In genomic region chr9:136666364-136667216, GRCh38 we compare ENCODE assay signal across 8 cellular contexts. TPM values are rescaled to one million over a fixed set of nuclear protein-coding genes. Genes with fewer than 3 reads are reported as not detected.
A peak's percentile ranks its signal among the peaks of the same experiment; 100 is the strongest.
DNase-seq lines count a peak whose midpoint lies in the region; ATAC-seq and TF ChIP-seq lines count a peak whose summit lies in the region.

No MANE protein-coding gene starts in this region.

- H3K27me3 ChIP-seq in KMS-11 (ENCODE audit: insufficient read depth, low read depth) = peaks cover 73% of the 10 kb centered on the region
- peaks cover 5% of the 10 kb centered on the region in 2 donors for H3K27me3 ChIP-seq in naive thymus-derived CD4-positive, alpha-beta T cell (ENCODE audit: control insufficient read depth in 2 of 2, insufficient read depth in 2 of 2, low read length in 2 of 2)

- no peaks in the 10 kb centered on the region for H3K79me2 ChIP-seq in KMS-11 (ENCODE audit: insufficient read depth, low read depth)

- in situ Hi-C loops in G401 (cut with HindIII; ENCODE audit: low sequenced_read_pairs) = no loop called here

- intact Hi-C loops in naive thymus-derived CD4-positive, alpha-beta T cell (cut with micrococcal nuclease) = no loop called here

- no peak for TF ChIP-seq CTCF in KMS-11 (conservative IDR thresholded peaks at IDR 0.05; ENCODE audit: low read depth, low read length)
- TF ChIP-seq CTCF in coronary artery (IDR thresholded peaks at IDR 0.05) = no peak
- no peak for TF ChIP-seq CTCF in foreskin fibroblast (IDR thresholded peaks at IDR 0.05; ENCODE audit: low read depth, low read length)

- no peaks in the 10 kb centered on the region for H3K9me3 Mint-ChIP-seq in naive thymus-derived CD4-positive, alpha-beta T cell

- no peaks in the 10 kb centered on the region for H3K36me3 Mint-ChIP-seq in naive thymus-derived CD4-positive, alpha-beta T cell

- H3K4me3 Mint-ChIP-seq in naive thymus-derived CD4-positive, alpha-beta T cell = peak overlapping the region in 8 of 10 donors; percentile 30 to 73 (median 54)

- no peak overlapping the region for H3K27ac Mint-ChIP-seq in naive thymus-derived CD4-positive, alpha-beta T cell

- POLR2A ChIA-PET in naive thymus-derived CD4-positive, alpha-beta T cell (lab: Charles Lee) = no interaction called here

- no peaks in the 10 kb centered on the region for H4K20me1 ChIP-seq in KMS-11 (ENCODE audit: insufficient read depth)

- peaks cover 0 to 14% (median 8%) of the 10 kb centered on the region in 5 donors for H3K27me3 Mint-ChIP-seq in naive thymus-derived CD4-positive, alpha-beta T cell

- no peak overlapping the region for H3K9ac ChIP-seq in KMS-11

- no peak overlapping the region for H3K4me3 ChIP-seq in KMS-11 (IDR thresholded peaks at IDR 0.05; ENCODE audit: insufficient read depth, low read depth, low read length)
- H3K4me3 ChIP-seq in coronary artery = peak overlapping the region; percentile 76
- no peak overlapping the region for H3K4me3 ChIP-seq in naive thymus-derived CD4-positive, alpha-beta T cell (ENCODE audit: low read length)
- no peak overlapping the region for H3K4me3 ChIP-seq in foreskin fibroblast (ENCODE audit: low read depth in 1 of 2, low read length in 2 of 2)

- no peak overlapping the region for H3K27ac ChIP-seq in KMS-11
- peak overlapping the region in 1 of 2 donors; percentile 72 for H3K27ac ChIP-seq in coronary artery
- H3K27ac ChIP-seq in naive thymus-derived CD4-positive, alpha-beta T cell (ENCODE audit: low read depth, low read length) = no peak overlapping the region

- no peaks in the 10 kb centered on the region for H3K36me3 ChIP-seq in KMS-11 (ENCODE audit: insufficient read depth)
- no peaks in the 10 kb centered on the region for H3K36me3 ChIP-seq in naive thymus-derived CD4-positive, alpha-beta T cell (ENCODE audit: control insufficient read depth in 2 of 3, insufficient read depth in 3 of 3, low read length in 3 of 3)

- 0 out of 2 replicates have a peak overlapping the region, but pooled peaks have one; percentile 3 for H3K4me2 ChIP-seq in KMS-11

- peaks cover 0 to 6% (median 0%) of the 10 kb centered on the region in 7 donors for H3K4me1 Mint-ChIP-seq in naive thymus-derived CD4-positive, alpha-beta T cell

- H3K4me1 ChIP-seq in KMS-11 (ENCODE audit: low read depth, poor library complexity, severe bottlenecking) = peaks cover 5% of the 10 kb centered on the region
- H3K4me1 ChIP-seq in naive thymus-derived CD4-positive, alpha-beta T cell (ENCODE audit: control insufficient read depth in 2 of 2, insufficient read depth in 2 of 2, low read length in 2 of 2) = peaks cover 0 to 4% of the 10 kb centered on the region in 2 donors

- no peak for ATAC-seq in naive thymus-derived CD4-positive, alpha-beta T cell

- CTCF ChIA-PET in naive thymus-derived CD4-positive, alpha-beta T cell (lab: Charles Lee) = no interaction called here

- no peaks in the 10 kb centered on the region for H3K9me3 ChIP-seq in naive thymus-derived CD4-positive, alpha-beta T cell (ENCODE audit: control insufficient read depth in 2 of 3, low read length in 3 of 3)

- no peak overlapping the region for H2AFZ ChIP-seq in KMS-11 (ENCODE audit: low read depth)

- DNase-seq in AG20443 (ENCODE audit: low spot score) = peak; percentile 47
- DNase-seq in coronary artery (ENCODE audit: low spot score) = no peak
- DNase-seq in naive thymus-derived CD4-positive, alpha-beta T cell = no peak
- no peak for DNase-seq in foreskin fibroblast
- DNase-seq in G401 (ENCODE audit: low spot score) = no peak
- DNase-seq in kidney tubule cell (ENCODE audit: low spot score) = no peak
- no peak for DNase-seq in GM19240 (ENCODE audit: insufficient read length, low spot score)

RNA-seq across cellular contexts. Expression of gene EGFL7, which starts 3.9 kb away (rescaled TPM):
- 1 to 10 TPM in 1 of 5 experiments, under 1 TPM in 2, not detected in 2; 0.56 to 2.3 (median 0.97) TPM for total RNA-seq in naive thymus-derived CD4-positive, alpha-beta T cell
- not detected for polyA plus RNA-seq in naive thymus-derived CD4-positive, alpha-beta T cell
- 140 and 142 TPM in 2 replicates for total RNA-seq in G401 (2014; rRNA removed; shearing (Covaris generic))

RNA-seq across cellular contexts. Expression of gene AGPAT2, which starts 20.7 kb away (rescaled TPM):
- 10 to 100 TPM in 2 of 5 experiments, 1 to 10 TPM in 3; 2.3 to 20.6 (median 8.5) TPM for total RNA-seq in naive thymus-derived CD4-positive, alpha-beta T cell
- 10 to 100 TPM; 12.0 to 13.1 TPM for polyA plus RNA-seq in naive thymus-derived CD4-positive, alpha-beta T cell
- 128 and 140 TPM in 2 replicates for total RNA-seq in G401 (2014; rRNA removed; shearing (Covaris generic))

RNA-seq across cellular contexts. Expression of gene DIPK1B, which starts 45.8 kb away (rescaled TPM):
- 1 to 10 TPM in 1 of 5 experiments, under 1 TPM in 2, not detected in 2; 0.46 to 1.6 (median 0.56) TPM for total RNA-seq in naive thymus-derived CD4-positive, alpha-beta T cell
- polyA plus RNA-seq in naive thymus-derived CD4-positive, alpha-beta T cell = under 1 TPM; 0.11 to 0.31 TPM
- 65.0 and 69.9 TPM in 2 replicates for total RNA-seq in G401 (2014; rRNA removed; shearing (Covaris generic))

Comparison
In these comparisons a context has a peak if more than half of its experiments do, and no peak if none do; other contexts are left out.
1. RNA of gene EGFL7, which starts 3.9 kb away (total RNA-seq): 140 to 142 TPM in G401; 0.56 to 2.3 TPM in naive thymus-derived CD4-positive, alpha-beta T cell; every median in the first group is over 10 times any median in the second.
2. RNA of gene DIPK1B, which starts 45.8 kb away (total RNA-seq): 65.0 to 69.9 TPM in G401; 0.46 to 1.6 TPM in naive thymus-derived CD4-positive, alpha-beta T cell; every median in the first group is over 10 times any median in the second.